In the genomic region with DNA sequence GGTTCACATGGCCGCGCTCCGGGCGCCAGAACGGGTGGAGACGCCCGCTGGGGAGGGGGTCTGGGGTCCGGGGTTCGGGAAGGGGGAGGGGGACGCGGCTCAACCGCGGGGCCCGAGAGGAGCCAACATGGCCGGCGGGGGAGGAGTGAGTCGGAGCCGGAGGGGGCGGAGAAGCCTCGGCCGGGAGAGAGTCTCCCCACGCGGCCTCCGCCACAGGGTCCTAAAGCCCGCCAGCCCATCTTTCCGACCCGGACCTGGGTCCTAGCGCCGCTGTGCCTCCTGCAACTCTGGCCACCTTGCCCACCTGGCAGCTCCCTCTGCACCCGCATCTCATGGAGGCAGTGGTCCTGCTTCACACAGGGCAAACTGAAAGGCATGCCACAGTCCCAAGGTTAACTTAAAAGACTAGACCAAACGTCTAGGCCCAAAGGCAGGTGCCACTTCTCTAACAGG, we compare ENCODE assay signal across 1 cellular context.
A peak's percentile ranks its signal among the peaks of the same experiment; 100 is the strongest.
TF ChIP-seq lines count a peak whose summit lies in the region.

Gene BAZ2A (minus strand): TSS at position 147 of the 453 bp plus-strand sequence. CDS start 12,796 bp downstream, outside the sequence.

TF ChIP-seq in GM12878, 131 proteins besides CTCF, POLR2A, EP300 and RAD21 (continued from another document and continues in another):
- no peak for TF ChIP-seq REST (IDR thresholded peaks at IDR 0.05; ENCODE audit: low read depth, low read length)
- no peak for TF ChIP-seq GATAD2B (conservative IDR thresholded peaks at IDR 0.05; ENCODE audit: low read depth)
- peak; percentile 52 for TF ChIP-seq MYC (IDR thresholded peaks at IDR 0.05; ENCODE audit: insufficient read depth, insufficient read length, insufficient replicate concordance, low read length, severe bottlenecking)
- no peak for TF ChIP-seq POLR2AphosphoS5 (IDR thresholded peaks at IDR 0.05; ENCODE audit: low read length)
- no peak for TF ChIP-seq SIX5 (IDR thresholded peaks at IDR 0.05; ENCODE audit: low read depth, low read length, severe bottlenecking)
- no peak for TF ChIP-seq STAT3 (IDR thresholded peaks at IDR 0.05; ENCODE audit: low read depth, low read length)
- no peak for TF ChIP-seq MEF2B (IDR thresholded peaks at IDR 0.05; ENCODE audit: partially characterized antibody, poor library complexity, severe bottlenecking)
- no peak for TF ChIP-seq MYB (IDR thresholded peaks at IDR 0.05; ENCODE audit: borderline replicate concordance, low read depth, low read length)
- no peak for TF ChIP-seq CHD4 (IDR thresholded peaks at IDR 0.05)
- TF ChIP-seq, protein P1, sequence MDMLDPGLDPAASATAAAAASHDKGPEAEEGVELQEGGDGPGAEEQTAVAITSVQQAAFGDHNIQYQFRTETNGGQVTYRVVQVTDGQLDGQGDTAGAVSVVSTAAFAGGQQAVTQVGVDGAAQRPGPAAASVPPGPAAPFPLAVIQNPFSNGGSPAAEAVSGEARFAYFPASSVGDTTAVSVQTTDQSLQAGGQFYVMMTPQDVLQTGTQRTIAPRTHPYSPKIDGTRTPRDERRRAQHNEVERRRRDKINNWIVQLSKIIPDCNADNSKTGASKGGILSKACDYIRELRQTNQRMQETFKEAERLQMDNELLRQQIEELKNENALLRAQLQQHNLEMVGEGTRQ (IDR thresholded peaks at IDR 0.05; ENCODE audit: borderline replicate concordance, low read depth, low read length) = no peak
- no peak for TF ChIP-seq NR2F1 (conservative IDR thresholded peaks at IDR 0.05)
- TF ChIP-seq NBN (IDR thresholded peaks at IDR 0.05) = peak; percentile 83
- TF ChIP-seq POU2F2 (IDR thresholded peaks at IDR 0.05; ENCODE audit: borderline replicate concordance, low read depth, low read length) = peak; percentile 85; the same call in 2 of the 3 replicates
- peak; percentile 71 for TF ChIP-seq TCF3 (IDR thresholded peaks at IDR 0.05; ENCODE audit: borderline replicate concordance, insufficient read depth, low read depth, low read length)
- TF ChIP-seq CBX5 (IDR thresholded peaks at IDR 0.05; ENCODE audit: low read depth) = no peak
- 0 out of 2 replicates have a peak, but pooled peaks have one; percentile 52 for TF ChIP-seq PAX5 (IDR thresholded peaks at IDR 0.05; ENCODE audit: borderline replicate concordance, low read depth, low read length)
- TF ChIP-seq BRCA1 (IDR thresholded peaks at IDR 0.05; ENCODE audit: low read depth, low read length) = no peak
- peak; percentile 10; the same call in 1 of the 2 replicates for TF ChIP-seq RAD51 (IDR thresholded peaks at IDR 0.05)
- no peak for TF ChIP-seq STAT1 (conservative IDR thresholded peaks at IDR 0.05)
- no peak for TF ChIP-seq SUPT20H (IDR thresholded peaks at IDR 0.05; ENCODE audit: borderline replicate concordance, control insufficient read depth, low read depth, low read length)
- TF ChIP-seq IKZF1 (conservative IDR thresholded peaks at IDR 0.05) = peak; percentile 83
- TF ChIP-seq ZNF217 (IDR thresholded peaks at IDR 0.05) = no peak
- 0 out of 2 replicates have a peak, but pooled peaks have one; percentile 17 for TF ChIP-seq MEF2A (IDR thresholded peaks at IDR 0.05; ENCODE audit: insufficient read depth, low read depth, low read length)
- TF ChIP-seq, protein P2, sequence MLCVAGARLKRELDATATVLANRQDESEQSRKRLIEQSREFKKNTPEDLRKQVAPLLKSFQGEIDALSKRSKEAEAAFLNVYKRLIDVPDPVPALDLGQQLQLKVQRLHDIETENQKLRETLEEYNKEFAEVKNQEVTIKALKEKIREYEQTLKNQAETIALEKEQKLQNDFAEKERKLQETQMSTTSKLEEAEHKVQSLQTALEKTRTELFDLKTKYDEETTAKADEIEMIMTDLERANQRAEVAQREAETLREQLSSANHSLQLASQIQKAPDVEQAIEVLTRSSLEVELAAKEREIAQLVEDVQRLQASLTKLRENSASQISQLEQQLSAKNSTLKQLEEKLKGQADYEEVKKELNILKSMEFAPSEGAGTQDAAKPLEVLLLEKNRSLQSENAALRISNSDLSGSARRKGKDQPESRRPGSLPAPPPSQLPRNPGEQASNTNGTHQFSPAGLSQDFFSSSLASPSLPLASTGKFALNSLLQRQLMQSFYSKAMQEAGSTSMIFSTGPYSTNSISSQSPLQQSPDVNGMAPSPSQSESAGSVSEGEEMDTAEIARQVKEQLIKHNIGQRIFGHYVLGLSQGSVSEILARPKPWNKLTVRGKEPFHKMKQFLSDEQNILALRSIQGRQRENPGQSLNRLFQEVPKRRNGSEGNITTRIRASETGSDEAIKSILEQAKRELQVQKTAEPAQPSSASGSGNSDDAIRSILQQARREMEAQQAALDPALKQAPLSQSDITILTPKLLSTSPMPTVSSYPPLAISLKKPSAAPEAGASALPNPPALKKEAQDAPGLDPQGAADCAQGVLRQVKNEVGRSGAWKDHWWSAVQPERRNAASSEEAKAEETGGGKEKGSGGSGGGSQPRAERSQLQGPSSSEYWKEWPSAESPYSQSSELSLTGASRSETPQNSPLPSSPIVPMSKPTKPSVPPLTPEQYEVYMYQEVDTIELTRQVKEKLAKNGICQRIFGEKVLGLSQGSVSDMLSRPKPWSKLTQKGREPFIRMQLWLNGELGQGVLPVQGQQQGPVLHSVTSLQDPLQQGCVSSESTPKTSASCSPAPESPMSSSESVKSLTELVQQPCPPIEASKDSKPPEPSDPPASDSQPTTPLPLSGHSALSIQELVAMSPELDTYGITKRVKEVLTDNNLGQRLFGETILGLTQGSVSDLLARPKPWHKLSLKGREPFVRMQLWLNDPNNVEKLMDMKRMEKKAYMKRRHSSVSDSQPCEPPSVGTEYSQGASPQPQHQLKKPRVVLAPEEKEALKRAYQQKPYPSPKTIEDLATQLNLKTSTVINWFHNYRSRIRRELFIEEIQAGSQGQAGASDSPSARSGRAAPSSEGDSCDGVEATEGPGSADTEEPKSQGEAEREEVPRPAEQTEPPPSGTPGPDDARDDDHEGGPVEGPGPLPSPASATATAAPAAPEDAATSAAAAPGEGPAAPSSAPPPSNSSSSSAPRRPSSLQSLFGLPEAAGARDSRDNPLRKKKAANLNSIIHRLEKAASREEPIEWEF (IDR thresholded peaks at IDR 0.05; ENCODE audit: insufficient replicate concordance, low read depth, low read length) = no peak
- no peak for TF ChIP-seq PKNOX1 (IDR thresholded peaks at IDR 0.05)
- TF ChIP-seq EED (IDR thresholded peaks at IDR 0.05; ENCODE audit: low read depth) = peak; percentile 71
- TF ChIP-seq PAX8 (IDR thresholded peaks at IDR 0.05) = no peak
- TF ChIP-seq, protein P3, sequence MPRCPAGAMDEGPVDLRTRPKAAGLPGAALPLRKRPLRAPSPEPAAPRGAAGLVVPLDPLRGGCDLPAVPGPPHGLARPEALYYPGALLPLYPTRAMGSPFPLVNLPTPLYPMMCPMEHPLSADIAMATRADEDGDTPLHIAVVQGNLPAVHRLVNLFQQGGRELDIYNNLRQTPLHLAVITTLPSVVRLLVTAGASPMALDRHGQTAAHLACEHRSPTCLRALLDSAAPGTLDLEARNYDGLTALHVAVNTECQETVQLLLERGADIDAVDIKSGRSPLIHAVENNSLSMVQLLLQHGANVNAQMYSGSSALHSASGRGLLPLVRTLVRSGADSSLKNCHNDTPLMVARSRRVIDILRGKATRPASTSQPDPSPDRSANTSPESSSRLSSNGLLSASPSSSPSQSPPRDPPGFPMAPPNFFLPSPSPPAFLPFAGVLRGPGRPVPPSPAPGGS (IDR thresholded peaks at IDR 0.05; ENCODE audit: borderline replicate concordance, insufficient read depth, low read depth, low read length, poor library complexity, severe bottlenecking) = peak; percentile 63
- peak; percentile 76 for TF ChIP-seq BACH1 (IDR thresholded peaks at IDR 0.05; ENCODE audit: borderline replicate concordance)
- TF ChIP-seq YY1 (IDR thresholded peaks at IDR 0.05; ENCODE audit: low read depth, low read length) = peak; percentile 96
- TF ChIP-seq, protein P4, sequence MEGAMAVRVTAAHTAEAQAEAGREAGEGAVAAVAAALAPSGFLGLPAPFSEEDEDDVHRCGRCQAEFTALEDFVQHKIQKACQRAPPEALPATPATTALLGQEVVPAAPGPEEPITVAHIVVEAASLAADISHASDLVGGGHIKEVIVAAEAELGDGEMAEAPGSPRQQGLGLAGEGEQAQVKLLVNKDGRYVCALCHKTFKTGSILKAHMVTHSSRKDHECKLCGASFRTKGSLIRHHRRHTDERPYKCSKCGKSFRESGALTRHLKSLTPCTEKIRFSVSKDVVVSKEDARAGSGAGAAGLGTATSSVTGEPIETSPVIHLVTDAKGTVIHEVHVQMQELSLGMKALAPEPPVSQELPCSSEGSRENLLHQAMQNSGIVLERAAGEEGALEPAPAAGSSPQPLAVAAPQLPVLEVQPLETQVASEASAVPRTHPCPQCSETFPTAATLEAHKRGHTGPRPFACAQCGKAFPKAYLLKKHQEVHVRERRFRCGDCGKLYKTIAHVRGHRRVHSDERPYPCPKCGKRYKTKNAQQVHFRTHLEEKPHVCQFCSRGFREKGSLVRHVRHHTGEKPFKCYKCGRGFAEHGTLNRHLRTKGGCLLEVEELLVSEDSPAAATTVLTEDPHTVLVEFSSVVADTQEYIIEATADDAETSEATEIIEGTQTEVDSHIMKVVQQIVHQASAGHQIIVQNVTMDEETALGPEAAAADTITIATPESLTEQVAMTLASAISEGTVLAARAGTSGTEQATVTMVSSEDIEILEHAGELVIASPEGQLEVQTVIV (IDR thresholded peaks at IDR 0.05; ENCODE audit: borderline replicate concordance, partially characterized antibody) = peak; percentile 95
- TF ChIP-seq SMAD5 (IDR thresholded peaks at IDR 0.05; ENCODE audit: low read depth) = no peak
- peak; percentile 77 for TF ChIP-seq DPF2 (IDR thresholded peaks at IDR 0.05)
- TF ChIP-seq ZBTB33 (IDR thresholded peaks at IDR 0.05) = no peak
- peak; percentile 74 for TF ChIP-seq ELK1 (IDR thresholded peaks at IDR 0.05; ENCODE audit: low read depth, low read length)
- peak; percentile 63 for TF ChIP-seq HCFC1 (IDR thresholded peaks at IDR 0.05; ENCODE audit: low read length)
- TF ChIP-seq MTA3 (IDR thresholded peaks at IDR 0.05; ENCODE audit: borderline replicate concordance, low read length) = no peak
- no peak for TF ChIP-seq TCF7 (IDR thresholded peaks at IDR 0.05; ENCODE audit: borderline replicate concordance)
